Comparison of ENCODE assay signal across 24 cellular contexts in the genomic region with DNA sequence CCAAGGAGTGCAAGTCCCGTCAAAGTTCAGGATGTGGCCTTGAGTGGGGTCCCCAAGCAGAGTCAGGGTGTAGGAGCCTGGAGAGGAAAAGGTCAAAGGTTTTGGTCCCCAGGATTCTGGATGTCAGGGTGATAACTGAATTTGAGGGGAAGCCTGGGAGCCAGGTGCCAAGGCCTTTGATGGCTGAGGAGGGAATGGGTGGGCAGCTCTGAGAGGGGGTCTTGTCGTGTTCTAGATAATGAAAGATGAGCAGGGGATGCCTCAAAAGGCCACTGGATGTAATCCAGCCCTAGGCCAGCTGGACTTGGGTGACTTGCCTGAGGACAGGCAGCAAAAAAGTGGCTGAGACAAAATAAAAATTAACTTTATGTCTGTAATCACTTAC. TPM values are rescaled to one million over a fixed set of nuclear protein-coding genes. Genes with fewer than 3 reads are reported as not detected.
DNase-seq lines count a peak whose midpoint lies in the region; ATAC-seq, FAIRE-seq and TF ChIP-seq lines count a peak whose summit lies in the region.
"Had no signal": no experiment of that assay in that cellular context is flagged by ENCODE, and none has a peak within 500 bp of the region (broad histone marks: within the 10 kb centered on the region; RNA-seq: fewer than 3 reads in every experiment).

No MANE protein-coding gene starts in this region.

- FAIRE-seq in GM12878 (lab: Jason Lieb, UNC), result no peak
- FAIRE-seq: colon, islet of Langerhans had no signal

- peak overlapping the region; percentile 88 for H3K4me2 ChIP-seq in OCI-LY3 (ENCODE audit: low read length)
- no peak overlapping the region; the same call in 1 of the 2 replicates for H3K4me2 ChIP-seq in GM12878 (ENCODE audit: control insufficient read depth, insufficient read depth)

- no peaks in the 10 kb centered on the region for H3K27me3 Mint-ChIP-seq in natural killer cell treated with Interleukin-12 subunit alpha and Interleukin-12 subunit beta and Interleukin-15 and Interleukin-18, amount 100 ng/mL, for 72 hours
- peaks cover 0 to 3% of the 10 kb centered on the region in 2 donors for H3K27me3 Mint-ChIP-seq in natural killer cell (ENCODE audit: low read depth in 2 of 2)

- H3K4me1 ChIP-seq in OCI-LY3 (ENCODE audit: low read length) (peaks cover 95% of the 10 kb centered on the region), GM12878 (ENCODE audit: control insufficient read depth, insufficient read depth, low read length) (peaks cover 74% of the 10 kb centered on the region), body of pancreas (peaks cover 10% of the 10 kb centered on the region)
- H3K4me1 ChIP-seq: right lobe of liver had no signal

- TF ChIP-seq POLR2A in GM12878 (IDR thresholded peaks at IDR 0.05; ENCODE audit: low read depth, low read length) (no peak), body of pancreas (IDR thresholded peaks at IDR 0.05) (no peak)

- H3K27me3 ChIP-seq in OCI-LY3 (ENCODE audit: low read depth, low read length), result no peaks in the 10 kb centered on the region
- no peaks in the 10 kb centered on the region for H3K27me3 ChIP-seq in GM12878 (replicated peaks in 1 of 2; ENCODE audit: control insufficient read depth in 2 of 2, insufficient read depth in 2 of 2, low read length in 1 of 2)
- H3K27me3 ChIP-seq in dorsolateral prefrontal cortex, result peaks cover 0 to 8% (median 0%) of the 10 kb centered on the region in 45 donors
- no peaks in the 10 kb centered on the region for H3K27me3 ChIP-seq in body of pancreas
- H3K27me3 ChIP-seq: brain microvascular endothelial cell, right lobe of liver, thyroid gland had no signal

- WGBS in GM12878 (ENCODE audit: insufficient coverage, insufficient replicate concordance, low lambda C conversion rate, missing lambda C conversion rate), result 94% methylated on average over 2 of the region's 2 CpGs
- WGBS in body of pancreas, 2 donors, result 32 to 56% methylated on average over 2 of the region's 2 CpGs

- in situ Hi-C loops in GM12878 (cut with MboI), result no loop called here

- peak overlapping the region; percentile 100 for H3K27ac ChIP-seq in OCI-LY3 (ENCODE audit: low read length)
- H3K27ac ChIP-seq in GM12878 (ENCODE audit: control insufficient read depth, insufficient read depth), result peak overlapping the region; percentile 87
- no peak overlapping the region for H3K27ac ChIP-seq in dorsolateral prefrontal cortex
- no peak overlapping the region for H3K27ac ChIP-seq in body of pancreas
- H3K27ac ChIP-seq: brain microvascular endothelial cell, HL-60, right lobe of liver, SK-N-MC, thyroid gland, WERI-Rb-1 had no signal

- BruUV-seq in GM12878 (replicated peaks; lab: Mats Ljungman, UMichigan), result no TSS peak

- H3K9me3 ChIP-seq in OCI-LY3 (ENCODE audit: insufficient read depth, low read length) (no peaks in the 10 kb centered on the region), GM12878 (replicated peaks; ENCODE audit: control insufficient read depth, insufficient read depth, low read length) (no peaks in the 10 kb centered on the region; the same call in 2 of the 3 replicates), body of pancreas (no peaks in the 10 kb centered on the region)
- H3K9me3 ChIP-seq: right lobe of liver, thyroid gland had no signal

- CTCF ChIA-PET in GM12878 (lab: Yijun Ruan, JAX), result interaction anchor here (0.8 to 6.8 kb wide), 6 partner anchors 13 to 132 kb away, joined by 4 to 86 read pairs (median 28); no protein-coding TSS in a partner anchor

- H3K4me3 ChIP-seq in OCI-LY3 (ENCODE audit: low read length) (peak overlapping the region; percentile 6; the same call in 1 of the 2 replicates), GM12878 (no peak overlapping the region), dorsolateral prefrontal cortex (no peak overlapping the region), body of pancreas (no peak overlapping the region)
- H3K4me3 ChIP-seq: right lobe of liver, SK-N-MC, thyroid gland had no signal

- SMC1A ChIA-PET in GM12878 (lab: Charles Lee; ENCODE audit: uncharacterized antibody, unreplicated experiment), result interaction anchor here (1.8 to 11.2 kb wide), 3 partner anchors 15 to 131 kb away, joined by 6 to 144 read pairs (median 44); no protein-coding TSS in a partner anchor

- intact Hi-C loops in natural killer cell (cut with micrococcal nuclease) (loop anchor here (5.0 kb wide), 1 partner anchor 39 kb away; the partner anchor contains the start of gene KCNA3), GM12878 (cut with micrococcal nuclease; ENCODE audit: unreplicated experiment) (loop anchor here (2.0 to 10.0 kb wide), 4 partner anchors 39 to 591 kb away; partner anchors contain the start of genes CD53 and CHI3L2), dorsolateral prefrontal cortex (cut with DNase I) (loop anchor here (5.0 kb wide), 3 partner anchors 79 to 149 kb away; no protein-coding TSS in a partner anchor), body of pancreas (cut with DNase I) (loop anchor here (5.0 kb wide), 2 partner anchors 134 to 154 kb away; no protein-coding TSS in a partner anchor)

- peaks cover 49 to 50% of the 10 kb centered on the region in 2 donors for H3K4me1 Mint-ChIP-seq in natural killer cell treated with Interleukin-12 subunit alpha and Interleukin-12 subunit beta and Interleukin-15 and Interleukin-18, amount 100 ng/mL, for 72 hours (ENCODE audit: low read depth in 2 of 2)
- peaks cover 34 to 40% of the 10 kb centered on the region in 2 donors for H3K4me1 Mint-ChIP-seq in natural killer cell

- H3K79me2 ChIP-seq in OCI-LY3 (ENCODE audit: low read length) (peaks cover 19% of the 10 kb centered on the region), GM12878 (ENCODE audit: control insufficient read depth, insufficient read depth, low read length) (no peaks in the 10 kb centered on the region)

- H3K36me3 Mint-ChIP-seq in natural killer cell treated with Interleukin-12 subunit alpha and Interleukin-12 subunit beta and Interleukin-15 and Interleukin-18, amount 100 ng/mL, for 72 hours, result no peaks in the 10 kb centered on the region
- H3K36me3 Mint-ChIP-seq in natural killer cell, result no peaks in the 10 kb centered on the region
- H3K36me3 Mint-ChIP-seq: CD14-positive monocyte had no signal

- H2AFZ ChIP-seq in OCI-LY3 (ENCODE audit: low read depth, low read length), result no peak overlapping the region
- no peak overlapping the region for H2AFZ ChIP-seq in GM12878 (ENCODE audit: control insufficient read depth, low read depth, low read length)

- TF ChIP-seq EP300 in GM12878 (IDR thresholded peaks at IDR 0.05; ENCODE audit: borderline replicate concordance in 1 of 2, control insufficient read depth in 1 of 2, low read depth in 2 of 2, low read length in 2 of 2), result no peak

- ATAC-seq in natural killer cell treated with Interleukin-12 subunit alpha and Interleukin-12 subunit beta and Interleukin-15 and Interleukin-18, amount 100 ng/mL, for 72 hours, result no peak
- ATAC-seq in natural killer cell (no peak), GM12878 (no peak), HG02970 (IDR thresholded peaks at IDR 0.05; ENCODE audit: low FRiP score, unreplicated experiment) (no peak), body of pancreas (no peak)
- ATAC-seq: right lobe of liver had no signal

- H3K36me3 ChIP-seq in OCI-LY3 (replicated peaks; ENCODE audit: low read depth, low read length), result no peaks in the 10 kb centered on the region
- no peaks in the 10 kb centered on the region for H3K36me3 ChIP-seq in GM12878 (ENCODE audit: control insufficient read depth in 2 of 2, insufficient read depth in 2 of 2, low read length in 1 of 2)
- no peaks in the 10 kb centered on the region for H3K36me3 ChIP-seq in body of pancreas (replicated peaks in 1 of 2; ENCODE audit: insufficient read depth in 1 of 2, low read depth in 2 of 2)
- H3K36me3 ChIP-seq: brain microvascular endothelial cell, right lobe of liver, thyroid gland, WERI-Rb-1 had no signal

- POLR2A ChIA-PET in GM12878 (lab: Charles Lee), result interaction anchor here (1.0 to 2.7 kb wide), 3 partner anchors 11 to 132 kb away, joined by 3 to 23 read pairs (median 5); no protein-coding TSS in a partner anchor

- no peak overlapping the region for H3K27ac Mint-ChIP-seq in natural killer cell treated with Interleukin-12 subunit alpha and Interleukin-12 subunit beta and Interleukin-15 and Interleukin-18, amount 100 ng/mL, for 72 hours
- no peak overlapping the region for H3K27ac Mint-ChIP-seq in natural killer cell

- H3K9ac ChIP-seq in OCI-LY3 (ENCODE audit: low read length) (peak overlapping the region; percentile 94), GM12878 (ENCODE audit: control insufficient read depth, insufficient read depth, low read length) (no peak overlapping the region)

- RAD21 ChIA-PET in GM12878 (lab: Charles Lee; ENCODE audit: unreplicated experiment), result interaction anchor here (1.1 to 6.4 kb wide), 6 partner anchors 12 to 131 kb away, joined by 3 to 82 read pairs (median 14); no protein-coding TSS in a partner anchor

- TF ChIP-seq RAD21 in GM12878 (IDR thresholded peaks at IDR 0.05; ENCODE audit: insufficient read depth, low read depth, low read length), result no peak

- TF ChIP-seq CTCF in natural killer cell (IDR thresholded peaks at IDR 0.05) (no peak), OCI-LY3 (IDR thresholded peaks at IDR 0.05; ENCODE audit: low read depth, low read length) (no peak), GM12878 (IDR thresholded peaks at IDR 0.05 in 2 of 3, conservative IDR thresholded peaks at IDR 0.05 in 1 of 3; ENCODE audit: control insufficient read depth in 2 of 3, extremely low read depth in 1 of 3, insufficient read depth in 1 of 3, low read depth in 3 of 3, low read length in 3 of 3) (no peak), dorsolateral prefrontal cortex (IDR thresholded peaks at IDR 0.05 in 54 of 56, conservative IDR thresholded peaks at IDR 0.05 in 2 of 56; ENCODE audit: low read depth in 1 of 56, partially characterized antibody in 56 of 56) (no peak), body of pancreas (IDR thresholded peaks at IDR 0.05) (no peak)

- H3K9me3 Mint-ChIP-seq in natural killer cell treated with Interleukin-12 subunit alpha and Interleukin-12 subunit beta and Interleukin-15 and Interleukin-18, amount 100 ng/mL, for 72 hours, result no peaks in the 10 kb centered on the region
- no peaks in the 10 kb centered on the region for H3K9me3 Mint-ChIP-seq in natural killer cell

- H3K4me3 Mint-ChIP-seq in natural killer cell treated with Interleukin-12 subunit alpha and Interleukin-12 subunit beta and Interleukin-15 and Interleukin-18, amount 100 ng/mL, for 72 hours, result peak overlapping the region; percentile 44
- no peak overlapping the region for H3K4me3 Mint-ChIP-seq in natural killer cell
- H3K4me3 Mint-ChIP-seq: CD14-positive monocyte had no signal

- DNase-seq in natural killer cell treated with Interleukin-12 subunit alpha and Interleukin-12 subunit beta and Interleukin-15 and Interleukin-18, amount 100 ng/mL, for 72 hours (ENCODE audit: low spot score), result no peak
- DNase-seq in natural killer cell, result no peak
- no peak for DNase-seq in GM12878 (ENCODE audit: low read depth, low spot score)
- DNase-seq in dorsolateral prefrontal cortex, result no peak
- DNase-seq in body of pancreas, result no peak
- DNase-seq: activated effector memory CD4-positive, alpha-beta T cell treated with anti-CD3 and anti-CD28 coated beads, Interleukin-2, amount 50 U/mL, for 16 hours; brain microvascular endothelial cell; DMS 273 treated with DMSO at 0.1 percent for 48 hours; NCI-H1092; NCI-H187 treated with DMSO at 0.1 percent for 48 hours; NCI-H526; right lobe of liver; stimulated activated CD4-positive, alpha-beta T cell treated with anti-CD3 and anti-CD28 coated beads, Interleukin-4, amount 100 ng/mL, for 4 hours; stimulated activated naive CD4-positive, alpha-beta T cell treated with Interleukin-2 at 50 U/mL for 16 hours; T-helper 9 cell; thyroid gland; WERI-Rb-1 had no signal

- H4K20me1 ChIP-seq in OCI-LY3 (ENCODE audit: insufficient read depth, low read length) (no peaks in the 10 kb centered on the region), GM12878 (ENCODE audit: control insufficient read depth, insufficient read depth) (no peaks in the 10 kb centered on the region)

RNA-seq across cellular contexts. Expression of gene KCNA2, which starts 27.5 kb away (rescaled TPM):
- under 1 TPM; 0.62 to 0.92 TPM for total RNA-seq in natural killer cell treated with Interleukin-12 subunit alpha and Interleukin-12 subunit beta and Interleukin-15 and Interleukin-18, amount 100 ng/mL, for 72 hours
- total RNA-seq in natural killer cell, result 1 to 10 TPM in 1 of 3 donors, under 1 TPM in 2; 0.07 to 2.6 (median 0.26) TPM
- total RNA-seq in GM12878 (2013; cell fraction: nucleolus; rRNA removed), result 0.07 and 0.17 TPM in 2 replicates
- 0.11 and 0.17 TPM in 2 replicates for total RNA-seq in GM12878 (2014; rRNA removed)
- total RNA-seq in GM12878 (2014; rRNA removed; fragmentation: Illumina TruSeq; extraction: Trizol), result 0.13 and 0.14 TPM in 2 replicates
- 0.08 and 0.38 TPM in 2 replicates for total RNA-seq in GM12878 (2021)
- 0.10 TPM for polyA plus RNA-seq in GM12878 (2011; ENCODE audit: low read depth)
- 0.01 and 0.07 TPM in 2 replicates for polyA plus RNA-seq in GM12878 (2011; rRNA removed)
- 0.03 and 0.05 TPM in 2 replicates for polyA plus RNA-seq in GM12878 (2011; cell fraction: cytosol; rRNA removed)
- polyA plus RNA-seq in GM12878 (2011; cell fraction: nucleus; rRNA removed), result 0.07 and 0.15 TPM in 2 replicates
- 0.14 and 0.18 TPM in 2 replicates for polyA plus RNA-seq in GM12878 (2012)
- polyA plus RNA-seq in GM12878 (2014; fragmentation: Illumina TruSeq; extraction: Trizol), result 0.06 and 0.56 TPM in 2 replicates
- under 1 TPM in 1 of 2 experiments, not detected in 1; 0.02 TPM for polyA plus RNA-seq in GM12878 (2014; fragmentation: Nextera tagmentation; extraction: Ambion mirVana)
- 0.03 and 0.14 TPM in 2 replicates for polyA plus RNA-seq in GM12878 (2014; rRNA removed)
- under 1 TPM in 1 of 2 experiments, not detected in 1; 0.07 TPM for polyA plus RNA-seq in GM12878 (2016; fragmentation: Nextera tagmentation; extraction: Ambion mirVana)
- polyA minus RNA-seq in GM12878 (2011; rRNA and poly(A)+ RNA removed), result under 0.01 and 0.07 TPM in 2 replicates
- polyA minus RNA-seq in GM12878 (2011; cell fraction: cytosol; rRNA and poly(A)+ RNA removed), result not detected in 2 replicates
- not detected in 2 replicates for polyA minus RNA-seq in GM12878 (2011; cell fraction: nucleus; rRNA and poly(A)+ RNA removed)
- 100 to 1,000 TPM in 119 of 120 experiments, 10 to 100 TPM in 1; 66.5 to 334 (median 205) TPM for total RNA-seq in dorsolateral prefrontal cortex
- 1 to 10 TPM; 1.3 TPM for total RNA-seq in body of pancreas
- polyA plus RNA-seq: CD14-positive monocyte had no signal

RNA-seq across cellular contexts. Expression of gene KCNA3, which starts 41.1 kb away (rescaled TPM):
- total RNA-seq in natural killer cell treated with Interleukin-12 subunit alpha and Interleukin-12 subunit beta and Interleukin-15 and Interleukin-18, amount 100 ng/mL, for 72 hours, result 100 to 1,000 TPM in 1 of 2 donors, 10 to 100 TPM in 1; 65.7 to 105 TPM
- total RNA-seq in natural killer cell, result 10 to 100 TPM; 19.7 to 36.2 (median 30.3) TPM
- total RNA-seq in GM12878 (2013; cell fraction: nucleolus; rRNA removed), result 5.5 and 5.9 TPM in 2 replicates
- 2.3 and 2.5 TPM in 2 replicates for total RNA-seq in GM12878 (2014; rRNA removed)
- total RNA-seq in GM12878 (2014; rRNA removed; fragmentation: Illumina TruSeq; extraction: Trizol), result 1.7 TPM in 2 replicates
- total RNA-seq in GM12878 (2021), result 3.1 and 3.3 TPM in 2 replicates
- 0.89 TPM for polyA plus RNA-seq in GM12878 (2011; ENCODE audit: low read depth)
- 0.30 and 0.53 TPM in 2 replicates for polyA plus RNA-seq in GM12878 (2011; rRNA removed)
- 0.45 and 0.46 TPM in 2 replicates for polyA plus RNA-seq in GM12878 (2011; cell fraction: cytosol; rRNA removed)
- 0.57 and 0.75 TPM in 2 replicates for polyA plus RNA-seq in GM12878 (2011; cell fraction: nucleus; rRNA removed)
- polyA plus RNA-seq in GM12878 (2012), result 1.0 and 1.6 TPM in 2 replicates
- 1.4 and 1.7 TPM in 2 replicates for polyA plus RNA-seq in GM12878 (2014; fragmentation: Illumina TruSeq; extraction: Trizol)
- under 1 TPM; 0.10 to 0.26 TPM for polyA plus RNA-seq in GM12878 (2014; fragmentation: Nextera tagmentation; extraction: Ambion mirVana)
- polyA plus RNA-seq in GM12878 (2014; rRNA removed), result 1.6 and 1.9 TPM in 2 replicates
- 1 to 10 TPM; 1.6 to 1.7 TPM for polyA plus RNA-seq in GM12878 (2016; fragmentation: Nextera tagmentation; extraction: Ambion mirVana)
- 1.8 and 2.3 TPM in 2 replicates for polyA minus RNA-seq in GM12878 (2011; rRNA and poly(A)+ RNA removed)
- 0.83 TPM in 1 of 2 replicates, not detected in the other for polyA minus RNA-seq in GM12878 (2011; cell fraction: cytosol; rRNA and poly(A)+ RNA removed)
- polyA minus RNA-seq in GM12878 (2011; cell fraction: nucleus; rRNA and poly(A)+ RNA removed), result 1.8 and 3.3 TPM in 2 replicates
- 10 to 100 TPM in 112 of 120 experiments, 1 to 10 TPM in 8; 4.9 to 30.7 (median 16.4) TPM for total RNA-seq in dorsolateral prefrontal cortex
- 1 to 10 TPM; 1.3 to 2.3 TPM for total RNA-seq in body of pancreas

Comparison
In these comparisons a context has a peak if more than half of its experiments do, and no peak if none do; other contexts are left out.
1. H3K27ac ChIP-seq: peak in OCI-LY3 (single experiment) and GM12878 (single experiment); none in dorsolateral prefrontal cortex (0 of 59) and body of pancreas (0 of 4).
2. RNA of gene KCNA2, which starts 27.5 kb away (total RNA-seq): 66.5 to 334 TPM in dorsolateral prefrontal cortex; 1.3 TPM in body of pancreas, 0.62 to 0.92 TPM in natural killer cell treated with Interleukin-12 subunit alpha and Interleukin-12 subunit beta and Interleukin-15 and Interleukin-18, amount 100 ng/mL, for 72 hours, 0.07 to 2.6 TPM in natural killer cell and 0.07 to 0.38 TPM in GM12878; every median in the first group is over 10 times any median in the second.